ENCODE assay signal across 21 cellular contexts in genomic region chr21:44401386-44402160, GRCh38. TPM values are rescaled to one million over a fixed set of nuclear protein-coding genes. Genes with fewer than 3 reads are reported as not detected.
DNase-seq lines count a peak whose midpoint lies in the region; ATAC-seq and TF ChIP-seq lines count a peak whose summit lies in the region.
"Had no signal": no experiment of that assay in that cellular context is flagged by ENCODE, and none has a peak within 500 bp of the region (broad histone marks: within the 10 kb centered on the region; RNA-seq: fewer than 3 reads in every experiment).

No MANE protein-coding gene starts in this region.

- H3K27me3 Mint-ChIP-seq in activated T-cell treated with anti-CD3 and anti-CD28 coated beads, Interleukin-2, amount 50 U/mL, for 24 hours: no peaks in the 10 kb centered on the region
- no peaks in the 10 kb centered on the region for H3K27me3 Mint-ChIP-seq in activated T-cell treated with anti-CD3 and anti-CD28 coated beads, Interleukin-2, amount 50 U/mL, for 72 hours (ENCODE audit: low read depth)

- no peak overlapping the region for H3K27ac Mint-ChIP-seq in activated T-cell treated with anti-CD3 and anti-CD28 coated beads, Interleukin-2, amount 50 U/mL, for 24 hours
- H3K27ac Mint-ChIP-seq in activated T-cell treated with anti-CD3 and anti-CD28 coated beads, Interleukin-2, amount 50 U/mL, for 72 hours: no peak overlapping the region
- H3K27ac Mint-ChIP-seq: GM23338 had no signal

- ATAC-seq in activated T-cell treated with anti-CD3 and anti-CD28 coated beads, Interleukin-2, amount 50 U/mL, for 72 hours (replicated peaks in 1 of 2): no peak
- ATAC-seq in esophagus mucosa: no peak
- ATAC-seq: GM23338 had no signal

- no peak overlapping the region for H3K4me3 ChIP-seq in coronary artery
- H3K4me3 ChIP-seq: GM23338, HAP-1 had no signal

- peak; percentile 18 for DNase-seq in activated T-cell treated with anti-CD3 and anti-CD28 coated beads, Interleukin-2, amount 50 U/mL, for 24 hours
- no peak for DNase-seq in activated T-cell treated with anti-CD3 and anti-CD28 coated beads, Interleukin-2, amount 50 U/mL, for 72 hours
- peak; percentile 66 for DNase-seq in coronary artery (ENCODE audit: low spot score)
- peak; percentile 2 for DNase-seq in mucosa of gallbladder (ENCODE audit: low spot score)
- no peak for DNase-seq in stimulated activated naive CD4-positive, alpha-beta T cell treated with Interleukin-2 at 50 U/mL for 16 hours (lab: John Stamatoyannopoulos, UW)
- no peak for DNase-seq in cerebellum (ENCODE audit: low spot score)
- DNase-seq: DMS53, EL, GF-D8, KBM-7, MM.1S, NCI-H1048, NCI-H1436, NCI-H1930, NCI-H510A, NCI-H748 treated with DMSO at 0.1 percent for 48 hours had no signal

- H3K4me3 Mint-ChIP-seq in activated T-cell treated with anti-CD3 and anti-CD28 coated beads, Interleukin-2, amount 50 U/mL, for 24 hours: no peak overlapping the region
- no peak overlapping the region for H3K4me3 Mint-ChIP-seq in activated T-cell treated with anti-CD3 and anti-CD28 coated beads, Interleukin-2, amount 50 U/mL, for 72 hours
- H3K4me3 Mint-ChIP-seq: CD14-positive monocyte, GM23338 had no signal

- H3K27ac ChIP-seq in coronary artery: no peak overlapping the region
- H3K27ac ChIP-seq: RWPE1 had no signal

- H3K9me3 Mint-ChIP-seq in activated T-cell treated with anti-CD3 and anti-CD28 coated beads, Interleukin-2, amount 50 U/mL, for 24 hours: peaks cover 8% of the 10 kb centered on the region
- H3K9me3 Mint-ChIP-seq in activated T-cell treated with anti-CD3 and anti-CD28 coated beads, Interleukin-2, amount 50 U/mL, for 72 hours: no peaks in the 10 kb centered on the region

- H3K36me3 Mint-ChIP-seq in activated T-cell treated with anti-CD3 and anti-CD28 coated beads, Interleukin-2, amount 50 U/mL, for 24 hours (ENCODE audit: low read depth): peaks cover 33% of the 10 kb centered on the region
- H3K36me3 Mint-ChIP-seq in activated T-cell treated with anti-CD3 and anti-CD28 coated beads, Interleukin-2, amount 50 U/mL, for 72 hours (ENCODE audit: insufficient read depth in 2 of 2): no peaks in the 10 kb centered on the region

- no peak for TF ChIP-seq CTCF in coronary artery (IDR thresholded peaks at IDR 0.05)

- no peaks in the 10 kb centered on the region for H3K4me1 Mint-ChIP-seq in activated T-cell treated with anti-CD3 and anti-CD28 coated beads, Interleukin-2, amount 50 U/mL, for 24 hours (ENCODE audit: low read depth)
- no peaks in the 10 kb centered on the region for H3K4me1 Mint-ChIP-seq in activated T-cell treated with anti-CD3 and anti-CD28 coated beads, Interleukin-2, amount 50 U/mL, for 72 hours (ENCODE audit: low read depth)
- H3K4me1 Mint-ChIP-seq: CD14-positive monocyte, GM23338 had no signal

RNA-seq across cellular contexts. Expression of gene TRPM2, which starts 48.2 kb away (rescaled TPM):
- 1 to 10 TPM; 2.4 to 3.2 TPM for total RNA-seq in activated T-cell treated with anti-CD3 and anti-CD28 coated beads, Interleukin-2, amount 50 U/mL, for 72 hours
- total RNA-seq in mucosa of gallbladder (13.8 TPM), cerebellum (4.0 TPM), esophagus mucosa (1.2 TPM)

RNA-seq across cellular contexts. Expression of gene LRRC3, which starts 53.7 kb away (rescaled TPM):
- total RNA-seq in activated T-cell treated with anti-CD3 and anti-CD28 coated beads, Interleukin-2, amount 50 U/mL, for 72 hours: 1 to 10 TPM; 2.8 to 3.8 TPM
- total RNA-seq in mucosa of gallbladder: 15.6 TPM
- 6.4 TPM for total RNA-seq in cerebellum
- total RNA-seq in esophagus mucosa: 0.72 TPM

Comparison
In these comparisons a context has a peak if more than half of its experiments do, and no peak if none do; other contexts are left out.
1. DNase-seq: peak in activated T-cell treated with anti-CD3 and anti-CD28 coated beads, Interleukin-2, amount 50 U/mL, for 24 hours (single experiment), coronary artery (single experiment) and mucosa of gallbladder (single experiment); none in activated T-cell treated with anti-CD3 and anti-CD28 coated beads, Interleukin-2, amount 50 U/mL, for 72 hours (0 of 2), stimulated activated naive CD4-positive, alpha-beta T cell treated with Interleukin-2 at 50 U/mL for 16 hours (single experiment) and cerebellum (single experiment).